ENCODE assay signal across 23 cellular contexts in the genomic region with DNA sequence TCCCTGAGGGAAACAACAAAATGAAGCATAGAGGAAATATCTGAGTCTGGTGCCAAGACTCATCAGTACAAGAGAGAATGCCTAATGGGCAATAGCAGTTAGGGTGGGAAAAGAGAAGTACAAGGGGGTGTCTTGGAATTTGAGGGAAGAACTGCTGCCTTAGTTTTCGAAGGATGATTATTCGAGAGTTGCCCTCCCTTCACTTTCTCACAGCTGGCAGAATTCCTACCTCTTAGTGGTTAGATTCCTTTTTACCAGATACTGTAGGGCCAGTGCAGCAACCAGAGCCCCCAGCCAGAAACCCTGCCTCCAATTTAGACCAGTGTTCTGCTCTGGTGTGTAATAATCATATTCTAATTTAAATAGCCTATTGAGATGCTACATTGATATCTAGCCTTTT.
"Had no signal": no experiment of that assay in that cellular context is flagged by ENCODE, and none has a peak within 500 bp of the region (broad histone marks: within the 10 kb centered on the region; RNA-seq: fewer than 3 reads in every experiment).

No MANE protein-coding gene starts in this region.

- H3K4me3 ChIP-seq: K562, SJSA1, SK-N-MC had no signal

- H3K27me3 ChIP-seq: SJSA1 had no signal

- H3K27me3 Mint-ChIP-seq: IgD-negative memory B cell had no signal

- H3K9me3 Mint-ChIP-seq: IgD-negative memory B cell had no signal

- H3K27ac ChIP-seq: HL-60, KMS-11, SJSA1, SK-N-MC had no signal

- ATAC-seq: K562 had no signal

- H3K4me3 Mint-ChIP-seq: IgD-negative memory B cell had no signal

- DNase-seq: Kasumi-1, MM.1S, NCI-H1092 treated with DMSO at 0.1 percent for 48 hours, NCI-H1436, NCI-H187, NCI-H2029, NCI-H2081 treated with DMSO at 0.1 percent for 48 hours, NCI-H2171, NCI-H226, NCI-H446, NCI-H510A, NCI-H524 treated with DMSO at 0.1 percent for 48 hours, NCI-H69, NCI-H774, Right ventricle myocardium superior, RPMI8226, SIG-M5 had no signal

- H3K9me3 ChIP-seq: SJSA1 had no signal
